20 cellular contexts compared by ENCODE assay signal in genomic region chr2:33071591-33071990, GRCh38.
DNase-seq lines count a peak whose midpoint lies in the region; ATAC-seq, FAIRE-seq and TF ChIP-seq lines count a peak whose summit lies in the region.
"Had no signal": no experiment of that assay in that cellular context is flagged by ENCODE, and none has a peak within 500 bp of the region (broad histone marks: within the 10 kb centered on the region; RNA-seq: fewer than 3 reads in every experiment).

No MANE protein-coding gene starts in this region.

- WGBS in A549 (ENCODE audit: missing lambda C conversion rate) = 75% methylated on average over 5 of the region's 5 CpGs

- CTCF ChIA-PET in A549 (lab: Yijun Ruan, JAX) = interaction anchor here (0.7 to 1.6 kb wide), 5 partner anchors 20 to 301 kb away, joined by 3 to 5 read pairs (median 3); no protein-coding TSS in a partner anchor
- CTCF ChIA-PET in HEK293 (lab: Yijun Ruan, JAX) = interaction anchor here (0.6 to 0.9 kb wide), 2 partner anchors 148 to 297 kb away, joined by 3 read pairs; no protein-coding TSS in a partner anchor

- DNase-seq in A549 (ENCODE audit: low read depth in 1 of 2, low spot score in 1 of 2) (no peak), RWPE2 (ENCODE audit: low spot score) (no peak), keratinocyte (ENCODE audit: low read depth, low spot score) (no peak), NOMO-1 treated with DMSO at 0.1 percent for 48 hours (lab: John Stamatoyannopoulos, UW; ENCODE audit: unreplicated experiment) (no peak)
- no peak for DNase-seq in stimulated activated CD4-positive, alpha-beta T cell treated with anti-CD3 and anti-CD28 coated beads, Interleukin-4, amount 100 ng/mL, for 24 hours
- DNase-seq in effector CD8-positive, alpha-beta T cell (lab: John Stamatoyannopoulos, UW) = no peak
- DNase-seq: CD4-positive, alpha-beta T cell; DND-41; KG1; MG63; NCI-H1105 treated with DMSO at 0.1 percent for 48 hours; NCI-H187; NCI-H82; SK-N-SH had no signal

- POLR2A ChIA-PET in A549 (lab: Yijun Ruan, JAX) = no interaction called here
- POLR2A ChIA-PET in HEK293 (lab: Yijun Ruan, JAX) = no interaction called here

- H3K4me3 Mint-ChIP-seq in activated T-helper 17 cell treated with anti-CD3 and anti-CD28 coated beads, Interleukin-2, amount 50 U/mL, for 72 hours = no peak overlapping the region
- H3K4me3 Mint-ChIP-seq: CD4-positive, alpha-beta T cell had no signal

- no peak for TF ChIP-seq EP300 in A549 (IDR thresholded peaks at IDR 0.05)

- H2AFZ ChIP-seq in keratinocyte (ENCODE audit: control insufficient read depth, low read length) = no peak overlapping the region

- no peaks in the 10 kb centered on the region for H3K36me3 ChIP-seq in HEK293 (ENCODE audit: control insufficient read depth in 2 of 2, insufficient read depth in 1 of 2, low read length in 2 of 2)
- no peaks in the 10 kb centered on the region for H3K36me3 ChIP-seq in RWPE2 (ENCODE audit: low read depth)
- H3K36me3 ChIP-seq in keratinocyte (ENCODE audit: control insufficient read depth in 2 of 2, extremely low read depth in 1 of 2, insufficient read depth in 2 of 2, low read length in 2 of 2) = no peaks in the 10 kb centered on the region
- H3K36me3 ChIP-seq: MG63 had no signal

- H3K27ac ChIP-seq in A549 (peak overlapping the region; percentile 73 to 84; a peak in 4 of 6 replicates), HEK293 (ENCODE audit: extremely low read depth, low read depth, low read length) (no peak overlapping the region), RWPE2 (ENCODE audit: poor library complexity, severe bottlenecking) (peak overlapping the region; percentile 97), keratinocyte (ENCODE audit: control insufficient read depth, insufficient read depth, low read length) (peak overlapping the region; percentile 98)

- H3K9me3 Mint-ChIP-seq in activated T-helper 17 cell treated with anti-CD3 and anti-CD28 coated beads, Interleukin-2, amount 50 U/mL, for 72 hours = peaks cover 3% of the 10 kb centered on the region
- H3K9me3 Mint-ChIP-seq: CD4-positive, alpha-beta T cell had no signal

- H4K20me1 ChIP-seq in keratinocyte (ENCODE audit: control insufficient read depth, extremely low read depth, insufficient read depth, low read length) = no peaks in the 10 kb centered on the region

- H3K9ac ChIP-seq in keratinocyte (ENCODE audit: control insufficient read depth, extremely low read depth, insufficient read depth, low read length) = no peak overlapping the region
- H3K9ac ChIP-seq: SK-N-SH had no signal

- peaks cover 6% of the 10 kb centered on the region for H3K4me1 Mint-ChIP-seq in activated T-helper 17 cell treated with anti-CD3 and anti-CD28 coated beads, Interleukin-2, amount 50 U/mL, for 72 hours

- H3K9me3 ChIP-seq in A549 = no peaks in the 10 kb centered on the region
- H3K9me3 ChIP-seq in HEK293 (ENCODE audit: control insufficient read depth, insufficient read depth, low read depth, low read length) = no peaks in the 10 kb centered on the region
- no peaks in the 10 kb centered on the region for H3K9me3 ChIP-seq in RWPE2 (ENCODE audit: severe bottlenecking)
- peaks cover 9% of the 10 kb centered on the region for H3K9me3 ChIP-seq in keratinocyte (ENCODE audit: control insufficient read depth, low read depth, low read length)
- H3K9me3 ChIP-seq: SK-N-SH had no signal

- dilution Hi-C loops in keratinocyte (cut with MboI; ENCODE audit: extremely low pct_ligation_motif_present, low sequenced_read_pairs) = no loop called here

- FAIRE-seq in A549 (lab: Jason Lieb, UNC) = no peak
- no peak for FAIRE-seq in keratinocyte (lab: Jason Lieb, UNC)
- FAIRE-seq: A204.1, D721Med, H1 had no signal

- no peak for TF ChIP-seq CTCF in A549 (IDR thresholded peaks at IDR 0.05)
- TF ChIP-seq CTCF in HEK293 (tag by site-specific recombination; IDR thresholded peaks at IDR 0.05) = no peak
- no peak for TF ChIP-seq CTCF in RWPE2 (IDR thresholded peaks at IDR 0.05; ENCODE audit: poor library complexity, severe bottlenecking)
- no peak for TF ChIP-seq CTCF in keratinocyte (optimal IDR thresholded peaks at IDR 0.05 in 1 of 3, IDR thresholded peaks at IDR 0.05 in 1 of 3, conservative IDR thresholded peaks at IDR 0.05 in 1 of 3; ENCODE audit: extremely low read depth in 1 of 3, insufficient read depth in 2 of 3, low read length in 3 of 3)

- TF ChIP-seq RAD21 in A549 (conservative IDR thresholded peaks at IDR 0.05 in 1 of 2, IDR thresholded peaks at IDR 0.05 in 1 of 2) = no peak

- no peaks in the 10 kb centered on the region for H3K36me3 Mint-ChIP-seq in activated T-helper 17 cell treated with anti-CD3 and anti-CD28 coated beads, Interleukin-2, amount 50 U/mL, for 72 hours (ENCODE audit: low read depth)

- H3K4me3 ChIP-seq in A549 (no peak overlapping the region), HEK293 (ENCODE audit: low read depth, low read length) (no peak overlapping the region), RWPE2 (ENCODE audit: severe bottlenecking) (no peak overlapping the region), keratinocyte (ENCODE audit: control insufficient read depth in 2 of 3, extremely low read depth in 1 of 3, insufficient read depth in 2 of 3, low read depth in 1 of 3, low read length in 3 of 3) (no peak overlapping the region)
- H3K4me3 ChIP-seq: MG63 had no signal

- no peak for TF ChIP-seq POLR2A in A549 (IDR thresholded peaks at IDR 0.05; ENCODE audit: low read length)

- ATAC-seq in A549 (no peak), RWPE2 (ENCODE audit: low read depth) (no peak)
- ATAC-seq in activated T-helper 17 cell treated with anti-CD3 and anti-CD28 coated beads, Interleukin-2, amount 50 U/mL, for 72 hours (replicated peaks) = no peak
- ATAC-seq: Right ventricle myocardium inferior had no signal

- H3K4me2 ChIP-seq in A549 (no peak overlapping the region), keratinocyte (ENCODE audit: control insufficient read depth, extremely low read depth, insufficient read depth, low read depth, low read length) (no peak overlapping the region)
- H3K4me2 ChIP-seq: SK-N-SH had no signal

- peaks cover 58% of the 10 kb centered on the region for H3K4me1 ChIP-seq in A549
- H3K4me1 ChIP-seq in HEK293 (ENCODE audit: control insufficient read depth, insufficient read depth, low read length) = peaks cover 4% of the 10 kb centered on the region; the same call in 1 of the 2 replicates
- H3K4me1 ChIP-seq in RWPE2 (ENCODE audit: insufficient read depth, poor library complexity, severe bottlenecking) = peaks cover 54% of the 10 kb centered on the region
- H3K4me1 ChIP-seq in keratinocyte (ENCODE audit: control insufficient read depth, extremely low read depth, insufficient read depth, low read length) = peaks cover 49% of the 10 kb centered on the region

- no peak overlapping the region for H3K27ac Mint-ChIP-seq in activated T-helper 17 cell treated with anti-CD3 and anti-CD28 coated beads, Interleukin-2, amount 50 U/mL, for 72 hours
- H3K27ac Mint-ChIP-seq: CD4-positive, alpha-beta T cell had no signal

- H3K9me1 ChIP-seq in keratinocyte (ENCODE audit: control insufficient read depth, extremely low read depth, insufficient read depth, low read length) = no peaks in the 10 kb centered on the region

- H3K27me3 Mint-ChIP-seq in activated T-helper 17 cell treated with anti-CD3 and anti-CD28 coated beads, Interleukin-2, amount 50 U/mL, for 72 hours = peaks cover 15% of the 10 kb centered on the region

- H3K27me3 ChIP-seq in RWPE2 (ENCODE audit: insufficient read depth, poor library complexity, severe bottlenecking) (no peaks in the 10 kb centered on the region), keratinocyte (ENCODE audit: control insufficient read depth, extremely low read depth, insufficient read depth, low read length) (no peaks in the 10 kb centered on the region)
- H3K27me3 ChIP-seq: MG63 had no signal

- H3K79me2 ChIP-seq in keratinocyte (ENCODE audit: control insufficient read depth, insufficient read depth, low read length) = no peaks in the 10 kb centered on the region

TF ChIP-seq in A549, 52 proteins besides CTCF, POLR2A, EP300 and RAD21:
- TF ChIP-seq SREBF2 (IDR thresholded peaks at IDR 0.05) (no peak), ZFP36 (IDR thresholded peaks at IDR 0.05; ENCODE audit: borderline replicate concordance, partially characterized antibody) (no peak), SMC3 (IDR thresholded peaks at IDR 0.05) (no peak), CBX8 (IDR thresholded peaks at IDR 0.05) (no peak), FOXS1 (CRISPR knock-in tag; IDR thresholded peaks at IDR 0.05) (no peak)
- TF ChIP-seq, protein P1, sequence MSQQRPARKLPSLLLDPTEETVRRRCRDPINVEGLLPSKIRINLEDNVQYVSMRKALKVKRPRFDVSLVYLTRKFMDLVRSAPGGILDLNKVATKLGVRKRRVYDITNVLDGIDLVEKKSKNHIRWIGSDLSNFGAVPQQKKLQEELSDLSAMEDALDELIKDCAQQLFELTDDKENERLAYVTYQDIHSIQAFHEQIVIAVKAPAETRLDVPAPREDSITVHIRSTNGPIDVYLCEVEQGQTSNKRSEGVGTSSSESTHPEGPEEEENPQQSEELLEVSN (IDR thresholded peaks at IDR 0.05; ENCODE audit: borderline replicate concordance, low read depth) = no peak
- TF ChIP-seq, protein P2, sequence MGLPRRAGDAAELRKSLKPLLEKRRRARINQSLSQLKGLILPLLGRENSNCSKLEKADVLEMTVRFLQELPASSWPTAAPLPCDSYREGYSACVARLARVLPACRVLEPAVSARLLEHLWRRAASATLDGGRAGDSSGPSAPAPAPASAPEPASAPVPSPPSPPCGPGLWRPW (IDR thresholded peaks at IDR 0.05) = no peak
TF ChIP-seq in A549: peak in this region for 0.

TF ChIP-seq in HEK293, 187 proteins besides CTCF, POLR2A, EP300 and RAD21:
- TF ChIP-seq SP7 (tag by site-specific recombination; IDR thresholded peaks at IDR 0.05) (0 out of 2 replicates have a peak, but pooled peaks have one; percentile 11), ZBTB49 (tag by site-specific recombination; IDR thresholded peaks at IDR 0.05; ENCODE audit: low read depth) (no peak)
